18 cellular contexts compared by ENCODE assay signal in genomic region chr10:73517166-73517888, GRCh38. TPM values are rescaled to one million over a fixed set of nuclear protein-coding genes. Genes with fewer than 3 reads are reported as not detected.
DNase-seq lines count a peak whose midpoint lies in the region; FAIRE-seq and TF ChIP-seq lines count a peak whose summit lies in the region.
"Had no signal": no experiment of that assay in that cellular context is flagged by ENCODE, and none has a peak within 500 bp of the region (broad histone marks: within the 10 kb centered on the region; RNA-seq: fewer than 3 reads in every experiment).

No MANE protein-coding gene starts in this region.

- H3K4me1 ChIP-seq in endodermal cell (ENCODE audit: control insufficient read depth, insufficient read depth, low read length): no peaks in the 10 kb centered on the region
- peaks cover 7% of the 10 kb centered on the region for H3K4me1 ChIP-seq in mesodermal cell (ENCODE audit: control insufficient read depth, insufficient read depth, low read length, poor library complexity, severe bottlenecking)
- H3K4me1 ChIP-seq: HAP-1 had no signal

- H3K4me3 ChIP-seq in endodermal cell (ENCODE audit: low read length) (no peak overlapping the region), mesodermal cell (ENCODE audit: extremely low read depth, insufficient read depth, low read length, poor library complexity, severe bottlenecking) (no peak overlapping the region)
- H3K4me3 ChIP-seq: HAP-1 had no signal

- TF ChIP-seq CTCF in endodermal cell (conservative IDR thresholded peaks at IDR 0.05): no peak

- peaks cover 67% of the 10 kb centered on the region for H3K36me3 Mint-ChIP-seq in endodermal cell (ENCODE audit: low read depth)
- H3K36me3 Mint-ChIP-seq: activated naive CD8-positive, alpha-beta T cell treated with anti-CD3 and anti-CD28 coated beads, Interleukin-2, amount 10 ng/mL, durations not matched to agents 7 days and 5 days had no signal

- no peaks in the 10 kb centered on the region for H3K27me3 Mint-ChIP-seq in endodermal cell (ENCODE audit: insufficient read depth)
- H3K27me3 Mint-ChIP-seq: activated CD4-positive, alpha-beta T cell treated with anti-CD3 and anti-CD28 coated beads, Interleukin-2, amount 10 ng/mL, durations not matched to agents 7 days and 5 days; activated naive CD8-positive, alpha-beta T cell treated with anti-CD3 and anti-CD28 coated beads, Interleukin-2, amount 10 ng/mL, durations not matched to agents 7 days and 5 days had no signal

- H3K4me3 Mint-ChIP-seq in endodermal cell: no peak overlapping the region
- H3K4me3 Mint-ChIP-seq: activated CD4-positive, alpha-beta T cell treated with anti-CD3 and anti-CD28 coated beads, Interleukin-2, amount 10 ng/mL, durations not matched to agents 7 days and 5 days; activated naive CD8-positive, alpha-beta T cell treated with anti-CD3 and anti-CD28 coated beads, Interleukin-2, amount 10 ng/mL, durations not matched to agents 7 days and 5 days had no signal

- H3K9me3 ChIP-seq in endodermal cell (ENCODE audit: control insufficient read depth, low read length) (no peaks in the 10 kb centered on the region), mesodermal cell (ENCODE audit: control insufficient read depth, low read length) (no peaks in the 10 kb centered on the region)
- H3K9me3 ChIP-seq: HAP-1 had no signal

- 93 to 97% methylated on average over 3 to 4 of the region's 4 CpGs for WGBS in endodermal cell (ENCODE audit: insufficient coverage in 1 of 2, insufficient read length in 1 of 2), 2 experiments
- WGBS in mesodermal cell (ENCODE audit: insufficient coverage in 2 of 2), 2 experiments: 89 to 93% methylated on average over 2 to 4 of the region's 4 CpGs

- DNase-seq in EH (ENCODE audit: low read depth): peak; percentile 56
- peak; percentile 29 for DNase-seq in M059J (ENCODE audit: low read depth)
- no peak for DNase-seq in endodermal cell
- DNase-seq in NCI-H345 treated with DMSO at 0.1 percent for 48 hours (lab: John Stamatoyannopoulos, UW; ENCODE audit: unreplicated experiment): no peak
- no peak for DNase-seq in H4 (ENCODE audit: low spot score)
- no peak for DNase-seq in anterior cingulate cortex (lab: John Stamatoyannopoulos, UW)
- DNase-seq in GM19239 (ENCODE audit: insufficient read length, low spot score): no peak
- DNase-seq: activated CD4-positive, alpha-beta T cell treated with anti-CD3 and anti-CD28 coated beads, Interleukin-2, amount 10 ng/mL, durations not matched to agents 7 days and 5 days; activated naive CD8-positive, alpha-beta T cell treated with anti-CD3 and anti-CD28 coated beads, Interleukin-2, amount 10 ng/mL, durations not matched to agents 7 days and 5 days; activated T-cell treated with anti-CD3 and anti-CD28 coated beads for 4 hours; mammary epithelial cell; NCI-H187 treated with DMSO at 0.1 percent for 48 hours; NCI-H510A treated with DMSO at 0.1 percent for 48 hours; right cardiac atrium; stimulated activated CD4-positive, alpha-beta T cell treated with anti-CD3 and anti-CD28 coated beads, Interleukin-2, amount 100 ng/mL, for 24 hours; T1000 had no signal

- H3K9me3 Mint-ChIP-seq in endodermal cell: no peaks in the 10 kb centered on the region
- H3K9me3 Mint-ChIP-seq: activated CD4-positive, alpha-beta T cell treated with anti-CD3 and anti-CD28 coated beads, Interleukin-2, amount 10 ng/mL, durations not matched to agents 7 days and 5 days; activated naive CD8-positive, alpha-beta T cell treated with anti-CD3 and anti-CD28 coated beads, Interleukin-2, amount 10 ng/mL, durations not matched to agents 7 days and 5 days had no signal

- H3K27ac ChIP-seq in endodermal cell (ENCODE audit: low read depth, low read length) (no peak overlapping the region), mesodermal cell (ENCODE audit: low read depth, low read length, severe bottlenecking) (peak overlapping the region; percentile 43)

- H3K9ac ChIP-seq in endodermal cell (ENCODE audit: extremely low read depth, low read length, poor library complexity, severe bottlenecking): no peak overlapping the region

- no peaks in the 10 kb centered on the region for H3K27me3 ChIP-seq in endodermal cell (ENCODE audit: control insufficient read depth, insufficient read depth, low read length, poor library complexity, severe bottlenecking)

- no peaks in the 10 kb centered on the region for H3K4me1 Mint-ChIP-seq in endodermal cell
- H3K4me1 Mint-ChIP-seq: activated CD4-positive, alpha-beta T cell treated with anti-CD3 and anti-CD28 coated beads, Interleukin-2, amount 10 ng/mL, durations not matched to agents 7 days and 5 days had no signal

- H3K27ac Mint-ChIP-seq in endodermal cell: peak overlapping the region; percentile 62
- H3K27ac Mint-ChIP-seq: activated CD4-positive, alpha-beta T cell treated with anti-CD3 and anti-CD28 coated beads, Interleukin-2, amount 10 ng/mL, durations not matched to agents 7 days and 5 days; activated naive CD8-positive, alpha-beta T cell treated with anti-CD3 and anti-CD28 coated beads, Interleukin-2, amount 10 ng/mL, durations not matched to agents 7 days and 5 days had no signal

- FAIRE-seq in GM19239 (lab: Jason Lieb, UNC): no peak

- peaks cover 92% of the 10 kb centered on the region for H3K36me3 ChIP-seq in endodermal cell (ENCODE audit: control insufficient read depth, insufficient read depth, low read length)
- peaks cover 61% of the 10 kb centered on the region for H3K36me3 ChIP-seq in mesodermal cell (ENCODE audit: control insufficient read depth, insufficient read depth, low read length)

RNA-seq across cellular contexts. Expression of gene PPP3CB, which starts 21.5 kb away (rescaled TPM):
- 8.3 and 16.9 TPM in 2 replicates for total RNA-seq in M059J (2014; rRNA removed; shearing (Covaris generic))
- 10 to 100 TPM; 39.2 to 40.2 TPM for total RNA-seq in endodermal cell
- 48.2 TPM for polyA plus RNA-seq in endodermal cell (2013, experiment 1 of 2)
- 44.8 TPM for polyA plus RNA-seq in endodermal cell (2013, experiment 2 of 2)
- polyA plus RNA-seq in mesodermal cell (2013, experiment 1 of 2): 42.2 TPM
- polyA plus RNA-seq in mesodermal cell (2013, experiment 2 of 2): 45.2 TPM
- total RNA-seq in H4 (2014; rRNA removed; shearing (Covaris generic)): 11.3 and 13.4 TPM in 2 replicates

Comparison
In these comparisons a context has a peak if more than half of its experiments do, and no peak if none do; other contexts are left out.
1. DNase-seq: peak in EH (single experiment) and M059J (single experiment); none in endodermal cell (single experiment), NCI-H345 treated with DMSO at 0.1 percent for 48 hours (single experiment), H4 (single experiment), anterior cingulate cortex (0 of 58) and GM19239 (single experiment).